In the genomic region with DNA sequence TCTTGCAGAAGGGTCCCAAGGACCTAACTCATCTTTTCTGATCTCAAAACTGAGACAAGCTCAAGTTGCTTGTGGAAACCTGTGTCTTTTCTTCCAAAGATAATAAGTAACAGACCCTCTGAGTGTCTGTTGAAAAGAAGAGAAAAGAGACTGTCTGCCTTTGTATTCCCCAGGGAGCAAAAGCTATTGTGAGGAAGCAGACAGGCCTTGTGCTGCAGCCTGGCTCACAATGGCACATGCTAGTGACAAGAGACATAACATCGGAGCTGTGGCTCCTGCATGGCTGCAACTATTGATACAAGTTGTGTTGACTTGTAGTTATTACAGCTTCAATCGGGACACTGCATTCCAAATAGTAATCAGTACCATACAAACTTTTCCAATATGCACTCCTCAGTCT, we compare ENCODE assay signal across 20 cellular contexts.
DNase-seq lines count a peak whose midpoint lies in the region; ATAC-seq and TF ChIP-seq lines count a peak whose summit lies in the region.
"Had no signal": no experiment of that assay in that cellular context is flagged by ENCODE, and none has a peak within 500 bp of the region (broad histone marks: within the 10 kb centered on the region; RNA-seq: fewer than 3 reads in every experiment).

No MANE protein-coding gene starts in this region.

- H2BK5ac ChIP-seq in mesendoderm (ENCODE audit: low read length), result no peak overlapping the region

- H3K23ac ChIP-seq in mesendoderm (ENCODE audit: low read length), result no peak overlapping the region

- H2AFZ ChIP-seq in PC-9, result peak overlapping the region; percentile 9; the same call in 1 of the 2 replicates

- no peak for TF ChIP-seq CTCF in PC-9 (conservative IDR thresholded peaks at IDR 0.05)
- TF ChIP-seq CTCF in lower lobe of right lung (IDR thresholded peaks at IDR 0.05), result no peak

- no peak overlapping the region for H2AK5ac ChIP-seq in mesendoderm (ENCODE audit: low read length)

- H3K4me1 ChIP-seq in PC-9 (replicated peaks; ENCODE audit: insufficient read depth) (peaks cover 6% of the 10 kb centered on the region; the same call in 1 of the 2 replicates), mesendoderm (ENCODE audit: control insufficient read depth, low read depth, low read length) (no peaks in the 10 kb centered on the region), lower lobe of right lung (no peaks in the 10 kb centered on the region)
- H3K4me1 ChIP-seq: foreskin keratinocyte, spleen, upper lobe of left lung had no signal

- no peak overlapping the region for H2BK120ac ChIP-seq in mesendoderm (ENCODE audit: low read depth, low read length)

- H3K4me2 ChIP-seq in PC-9, result no peak overlapping the region
- no peak overlapping the region for H3K4me2 ChIP-seq in mesendoderm (ENCODE audit: low read length)

- H4K8ac ChIP-seq in mesendoderm (ENCODE audit: low read depth, low read length), result no peak overlapping the region

- ATAC-seq in lower lobe of right lung, result no peak
- ATAC-seq: foreskin keratinocyte; natural killer cell treated with Interleukin-12 subunit alpha and Interleukin-12 subunit beta and Interleukin-15 and Interleukin-18, amount 100 ng/mL, for 72 hours; stimulated activated naive CD8-positive, alpha-beta T cell treated with anti-CD3 and anti-CD28 coated beads, Interleukin-15, amount 100 ng/mL, for 72 hours had no signal

- H3K4me3 ChIP-seq in PC-9, result no peak overlapping the region
- H3K4me3 ChIP-seq in mesendoderm (ENCODE audit: low read length), result no peak overlapping the region
- H3K4me3 ChIP-seq in lower lobe of right lung, result no peak overlapping the region
- H3K4me3 ChIP-seq: spleen, upper lobe of left lung had no signal

- H3K9me3 Mint-ChIP-seq in activated CD4-positive, alpha-beta T cell treated with anti-CD3 and anti-CD28 coated beads, Interleukin-2, amount 10 ng/mL, durations not matched to agents 24 days and 14 days, result no peaks in the 10 kb centered on the region

- no peak overlapping the region for H3K56ac ChIP-seq in mesendoderm (ENCODE audit: low read length)

- H3K9ac ChIP-seq in mesendoderm (ENCODE audit: low read length), result no peak overlapping the region

- no peak overlapping the region for H2BK15ac ChIP-seq in mesendoderm (replicated peaks; ENCODE audit: low read depth)

- DNase-seq in DMS153 treated with DMSO at 0.1 percent for 48 hours (lab: John Stamatoyannopoulos, UW; ENCODE audit: unreplicated experiment) (peak; percentile 23), DMS153 (lab: John Stamatoyannopoulos, UW) (no peak), PC-9 (no peak), mesendoderm (peak; percentile 57), superior temporal gyrus (ENCODE audit: extremely low spot score) (peak; percentile 10), T-helper 2 cell (no peak), lower lobe of right lung (no peak)
- no peak for DNase-seq in activated CD4-positive, alpha-beta T cell treated with anti-CD3 and anti-CD28 coated beads, Interleukin-2, amount 10 ng/mL, durations not matched to agents 24 days and 14 days
- DNase-seq: activated CD4-positive, alpha-beta T cell treated with anti-CD3 and anti-CD28 coated beads for 48 hours; Calu3; foreskin keratinocyte; kidney; NCI-H1417 treated with DMSO at 0.1 percent for 48 hours; SHP77; spleen; stimulated activated CD4-positive, alpha-beta T cell treated with anti-CD3 and anti-CD28 coated beads, Interleukin-4, amount 100 ng/mL, for 24 hours; stimulated activated naive CD8-positive, alpha-beta T cell treated with anti-CD3 and anti-CD28 coated beads, Interleukin-15, amount 100 ng/mL, for 72 hours; upper lobe of left lung had no signal

- H3K27me3 ChIP-seq in PC-9 (ENCODE audit: insufficient read depth, low read depth) (no peaks in the 10 kb centered on the region), mesendoderm (ENCODE audit: insufficient read depth, low read length, poor library complexity) (no peaks in the 10 kb centered on the region), lower lobe of right lung (ENCODE audit: low read depth) (no peaks in the 10 kb centered on the region)
- H3K27me3 ChIP-seq: foreskin keratinocyte, spleen, upper lobe of left lung had no signal

- H4K20me1 ChIP-seq in PC-9 (ENCODE audit: insufficient read depth), result no peaks in the 10 kb centered on the region

- no peak overlapping the region for H3K18ac ChIP-seq in mesendoderm (ENCODE audit: low read length)

- H3K79me2 ChIP-seq in PC-9 (ENCODE audit: low read depth), result no peaks in the 10 kb centered on the region
- no peaks in the 10 kb centered on the region for H3K79me2 ChIP-seq in mesendoderm (ENCODE audit: control insufficient read depth, insufficient read depth, low read length)

- H3K4ac ChIP-seq in mesendoderm (ENCODE audit: low read depth, low read length), result no peak overlapping the region

- no peak overlapping the region for H4K5ac ChIP-seq in mesendoderm (ENCODE audit: low read length)

- H3K27me3 Mint-ChIP-seq in activated CD4-positive, alpha-beta T cell treated with anti-CD3 and anti-CD28 coated beads, Interleukin-2, amount 10 ng/mL, durations not matched to agents 24 days and 14 days, result no peaks in the 10 kb centered on the region
- H3K27me3 Mint-ChIP-seq: natural killer cell treated with Interleukin-12 subunit alpha and Interleukin-12 subunit beta and Interleukin-15 and Interleukin-18, amount 100 ng/mL, for 72 hours; stimulated activated naive CD8-positive, alpha-beta T cell treated with anti-CD3 and anti-CD28 coated beads, Interleukin-15, amount 100 ng/mL, for 72 hours had no signal

- no peak overlapping the region for H3K27ac ChIP-seq in PC-9
- no peak overlapping the region for H3K27ac ChIP-seq in mesendoderm (ENCODE audit: low read depth, low read length)
- no peak overlapping the region for H3K27ac ChIP-seq in lower lobe of right lung
- H3K27ac ChIP-seq: 22Rv1, foreskin keratinocyte, spleen, upper lobe of left lung had no signal

- H3K9me2 ChIP-seq in PC-9 (ENCODE audit: insufficient read depth), result no peaks in the 10 kb centered on the region

- H3K4me3 Mint-ChIP-seq in activated CD4-positive, alpha-beta T cell treated with anti-CD3 and anti-CD28 coated beads, Interleukin-2, amount 10 ng/mL, durations not matched to agents 24 days and 14 days, result no peak overlapping the region
- H3K4me3 Mint-ChIP-seq: natural killer cell treated with Interleukin-12 subunit alpha and Interleukin-12 subunit beta and Interleukin-15 and Interleukin-18, amount 100 ng/mL, for 72 hours; stimulated activated naive CD8-positive, alpha-beta T cell treated with anti-CD3 and anti-CD28 coated beads, Interleukin-15, amount 100 ng/mL, for 72 hours had no signal

- intact Hi-C loops in PC-9 (cut with micrococcal nuclease; ENCODE audit: unreplicated experiment), result no loop called here
- intact Hi-C loops in activated CD4-positive, alpha-beta T cell treated with anti-CD3 and anti-CD28 coated beads, Interleukin-2, amount 10 ng/mL, durations not matched to agents 24 days and 14 days (cut with micrococcal nuclease), result no loop called here
- intact Hi-C loops in lower lobe of right lung (cut with DNase I), result no loop called here

- POLR2A ChIA-PET in PC-9 (lab: Charles Lee; ENCODE audit: unreplicated experiment), result interaction anchor here (0.7 kb wide), 1 partner anchor 61 kb away, joined by 3 read pairs; no protein-coding TSS in a partner anchor

- no peaks in the 10 kb centered on the region for H3K4me1 Mint-ChIP-seq in activated CD4-positive, alpha-beta T cell treated with anti-CD3 and anti-CD28 coated beads, Interleukin-2, amount 10 ng/mL, durations not matched to agents 24 days and 14 days
- H3K4me1 Mint-ChIP-seq: stimulated activated naive CD8-positive, alpha-beta T cell treated with anti-CD3 and anti-CD28 coated beads, Interleukin-15, amount 100 ng/mL, for 72 hours had no signal

- H3K9me3 ChIP-seq in PC-9 (ENCODE audit: insufficient read depth, low read depth), result peaks cover 9% of the 10 kb centered on the region
- peaks cover under 1% of the 10 kb centered on the region for H3K9me3 ChIP-seq in lower lobe of right lung

- BruUV-seq in PC-9 (replicated peaks; lab: Mats Ljungman, UMichigan), result no TSS peak

- CTCF ChIA-PET in PC-9 (lab: Charles Lee), result interaction anchor here (0.6 kb wide), 1 partner anchor 15 kb away, joined by 3 read pairs; no protein-coding TSS in a partner anchor

- no peaks in the 10 kb centered on the region for H3K79me1 ChIP-seq in mesendoderm (ENCODE audit: low read length)

- WGBS in mesendoderm (ENCODE audit: extremely low coverage, insufficient coverage, low lambda C conversion rate), result no CpG with 5 or more reads among the region's 2 CpGs

- no peaks in the 10 kb centered on the region for H3F3A ChIP-seq in PC-9 (ENCODE audit: insufficient read depth, low read depth)

- H3K36me3 ChIP-seq in PC-9 (ENCODE audit: low read depth) (no peaks in the 10 kb centered on the region), mesendoderm (ENCODE audit: control insufficient read depth, insufficient read depth, low read length) (no peaks in the 10 kb centered on the region), lower lobe of right lung (no peaks in the 10 kb centered on the region)
- H3K36me3 ChIP-seq: spleen, upper lobe of left lung had no signal

- H3K27ac Mint-ChIP-seq in activated CD4-positive, alpha-beta T cell treated with anti-CD3 and anti-CD28 coated beads, Interleukin-2, amount 10 ng/mL, durations not matched to agents 24 days and 14 days, result no peak overlapping the region
- H3K27ac Mint-ChIP-seq: natural killer cell treated with Interleukin-12 subunit alpha and Interleukin-12 subunit beta and Interleukin-15 and Interleukin-18, amount 100 ng/mL, for 72 hours; stimulated activated naive CD8-positive, alpha-beta T cell treated with anti-CD3 and anti-CD28 coated beads, Interleukin-15, amount 100 ng/mL, for 72 hours had no signal

- no peaks in the 10 kb centered on the region for H3K36me3 Mint-ChIP-seq in activated CD4-positive, alpha-beta T cell treated with anti-CD3 and anti-CD28 coated beads, Interleukin-2, amount 10 ng/mL, durations not matched to agents 24 days and 14 days (ENCODE audit: low read depth)
- H3K36me3 Mint-ChIP-seq: natural killer cell treated with Interleukin-12 subunit alpha and Interleukin-12 subunit beta and Interleukin-15 and Interleukin-18, amount 100 ng/mL, for 72 hours had no signal

Comparison
In these comparisons a context has a peak if more than half of its experiments do, and no peak if none do; other contexts are left out.
1. DNase-seq: peak in DMS153 treated with DMSO at 0.1 percent for 48 hours (single experiment), mesendoderm (single experiment) and superior temporal gyrus (single experiment); none in DMS153 (single experiment), PC-9 (0 of 2), T-helper 2 cell (0 of 5), activated CD4-positive, alpha-beta T cell treated with anti-CD3 and anti-CD28 coated beads, Interleukin-2, amount 10 ng/mL, durations not matched to agents 24 days and 14 days (single experiment) and lower lobe of right lung (single experiment).